8 cellular contexts compared by ENCODE assay signal in genomic region chr3:196317702-196318467, GRCh38. TPM values are rescaled to one million over a fixed set of nuclear protein-coding genes. Genes with fewer than 3 reads are reported as not detected.
DNase-seq lines count a peak whose midpoint lies in the region; ATAC-seq and TF ChIP-seq lines count a peak whose summit lies in the region.

TSS of gene DYNLT2B (minus strand) at chr3:196318240. CDS start at chr3:196318152, 88 bp downstream.

- H3K9me3 Mint-ChIP-seq in WTC11 = no peaks in the 10 kb centered on the region

- H3K27ac Mint-ChIP-seq in WTC11 = peak within 1 kb of the TSS; percentile 91

- H3K9me3 ChIP-seq in AG04450 (ENCODE audit: control insufficient read depth, insufficient read depth, low read length) = no peaks in the 10 kb centered on the region; the same call in 1 of the 2 replicates

- TF ChIP-seq CTCF in AG04450 (IDR thresholded peaks at IDR 0.05; ENCODE audit: low read depth, low read length) (no peak; the same call in 1 of the 2 replicates), WTC11 (IDR thresholded peaks at IDR 0.05) (no peak), cardiac fibroblast (IDR thresholded peaks at IDR 0.05; ENCODE audit: low read depth, low read length) (no peak)

- ATAC-seq in GM18873 (IDR thresholded peaks at IDR 0.05; ENCODE audit: low FRiP score, unreplicated experiment) (peak; percentile 60), HG03135 (IDR thresholded peaks at IDR 0.05; ENCODE audit: unreplicated experiment) (peak; percentile 75), WTC11 (peak; percentile 89)

- H3K4me1 Mint-ChIP-seq in WTC11 = peaks cover 5% of the 10 kb centered on the region

- no peaks in the 10 kb centered on the region for H3K27me3 ChIP-seq in AG04450 (ENCODE audit: control insufficient read depth, insufficient read depth, low read length)

- peak within 1 kb of the TSS; percentile 82 for H3K27ac ChIP-seq in AG04450 (ENCODE audit: low read depth, low read length)

- H3K27me3 Mint-ChIP-seq in WTC11 (ENCODE audit: low read depth) = no peaks in the 10 kb centered on the region

- H3K4me3 ChIP-seq in AG04450 (ENCODE audit: low read depth, low read length) (peak within 1 kb of the TSS; percentile 86), cardiac fibroblast (replicated peaks in 1 of 2; ENCODE audit: low read depth in 2 of 2, low read length in 2 of 2) (peak within 1 kb of the TSS; percentile 75 to 88)

- DNase-seq in AG04450 (ENCODE audit: low read depth, low spot score) (peak; percentile 60), NCI-H2227 (lab: John Stamatoyannopoulos, UW; ENCODE audit: unreplicated experiment) (peak; percentile 95), WTC11 (ENCODE audit: low spot score) (peak; percentile 87), cardiac fibroblast (ENCODE audit: low read depth in 2 of 2) (peak; percentile 88 to 92), islet precursor cell (peak; percentile 97)
- peak; percentile 83 for DNase-seq in stimulated activated CD4-positive, alpha-beta T cell treated with anti-CD3 and anti-CD28 coated beads, Interleukin-12 subunit alpha, Interleukin-12 subunit beta, amount 100 ng/mL, for 4 hours

- H3K4me3 Mint-ChIP-seq in WTC11 = peak within 1 kb of the TSS; percentile 90

- CTCF ChIA-PET in AG04450 (lab: Charles Lee) (no interaction called here), WTC11 (lab: Charles Lee) (interaction anchor here (0.6 to 1.1 kb wide), 3 partner anchors 64 to 245 kb away, joined by 3 to 6 read pairs (median 3); no protein-coding TSS in a partner anchor)

- no peaks in the 10 kb centered on the region for H3K36me3 Mint-ChIP-seq in WTC11

- POLR2A ChIA-PET in AG04450 (lab: Yijun Ruan, JAX) = interaction anchor here (0.6 to 1.0 kb wide), 5 partner anchors 8 to 241 kb away, joined by 3 to 9 read pairs (median 4); partner anchors contain the start of gene UBXN7
- POLR2A ChIA-PET in WTC11 (lab: Charles Lee) = interaction anchor here (0.5 to 1.5 kb wide), 3 partner anchors 37 to 114 kb away, joined by 3 to 4 read pairs (median 4); partner anchors contain the start of gene UBXN7

TF ChIP-seq in WTC11, 78 proteins besides CTCF, POLR2A, EP300 and RAD21 (continues in another document):
- TF ChIP-seq GRHL2 (CRISPR knock-in tag; IDR thresholded peaks at IDR 0.05; ENCODE audit: insufficient replicate concordance, severe bottlenecking) (no peak), NR2C2 (CRISPR knock-in tag; IDR thresholded peaks at IDR 0.05) (no peak), FOXP1 (CRISPR knock-in tag; IDR thresholded peaks at IDR 0.05; ENCODE audit: borderline replicate concordance) (peak; percentile 65), ZNF423 (CRISPR knock-in tag; IDR thresholded peaks at IDR 0.05) (no peak), SMAD4 (CRISPR knock-in tag; IDR thresholded peaks at IDR 0.05) (no peak), EMX1 (CRISPR knock-in tag; IDR thresholded peaks at IDR 0.05) (no peak), FOXK1 (CRISPR knock-in tag; IDR thresholded peaks at IDR 0.05) (peak; percentile 43; the same call in 1 of the 2 replicates), ZNF138 (CRISPR knock-in tag; conservative IDR thresholded peaks at IDR 0.05) (no peak), GTF2I (CRISPR knock-in tag; conservative IDR thresholded peaks at IDR 0.05) (no peak), TEAD4 (CRISPR knock-in tag; IDR thresholded peaks at IDR 0.05) (no peak), SP1 (CRISPR knock-in tag; conservative IDR thresholded peaks at IDR 0.05) (no peak; the same call in 1 of the 2 replicates), USF2 (CRISPR knock-in tag; IDR thresholded peaks at IDR 0.05) (no peak), ZNF416 (CRISPR knock-in tag; IDR thresholded peaks at IDR 0.05) (no peak), NFYB (CRISPR knock-in tag; conservative IDR thresholded peaks at IDR 0.05; ENCODE audit: low read depth) (no peak), ZNF232 (CRISPR knock-in tag; IDR thresholded peaks at IDR 0.05) (no peak), NFATC4 (CRISPR knock-in tag; IDR thresholded peaks at IDR 0.05) (no peak), TP53 (CRISPR knock-in tag; IDR thresholded peaks at IDR 0.05) (no peak), JUN (CRISPR knock-in tag; IDR thresholded peaks at IDR 0.05) (peak; percentile 46; the same call in 1 of the 2 replicates)
- TF ChIP-seq, protein P1, sequence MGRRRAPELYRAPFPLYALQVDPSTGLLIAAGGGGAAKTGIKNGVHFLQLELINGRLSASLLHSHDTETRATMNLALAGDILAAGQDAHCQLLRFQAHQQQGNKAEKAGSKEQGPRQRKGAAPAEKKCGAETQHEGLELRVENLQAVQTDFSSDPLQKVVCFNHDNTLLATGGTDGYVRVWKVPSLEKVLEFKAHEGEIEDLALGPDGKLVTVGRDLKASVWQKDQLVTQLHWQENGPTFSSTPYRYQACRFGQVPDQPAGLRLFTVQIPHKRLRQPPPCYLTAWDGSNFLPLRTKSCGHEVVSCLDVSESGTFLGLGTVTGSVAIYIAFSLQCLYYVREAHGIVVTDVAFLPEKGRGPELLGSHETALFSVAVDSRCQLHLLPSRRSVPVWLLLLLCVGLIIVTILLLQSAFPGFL (CRISPR knock-in tag; IDR thresholded peaks at IDR 0.05; ENCODE audit: borderline replicate concordance) = no peak
- TF ChIP-seq, protein P2, sequence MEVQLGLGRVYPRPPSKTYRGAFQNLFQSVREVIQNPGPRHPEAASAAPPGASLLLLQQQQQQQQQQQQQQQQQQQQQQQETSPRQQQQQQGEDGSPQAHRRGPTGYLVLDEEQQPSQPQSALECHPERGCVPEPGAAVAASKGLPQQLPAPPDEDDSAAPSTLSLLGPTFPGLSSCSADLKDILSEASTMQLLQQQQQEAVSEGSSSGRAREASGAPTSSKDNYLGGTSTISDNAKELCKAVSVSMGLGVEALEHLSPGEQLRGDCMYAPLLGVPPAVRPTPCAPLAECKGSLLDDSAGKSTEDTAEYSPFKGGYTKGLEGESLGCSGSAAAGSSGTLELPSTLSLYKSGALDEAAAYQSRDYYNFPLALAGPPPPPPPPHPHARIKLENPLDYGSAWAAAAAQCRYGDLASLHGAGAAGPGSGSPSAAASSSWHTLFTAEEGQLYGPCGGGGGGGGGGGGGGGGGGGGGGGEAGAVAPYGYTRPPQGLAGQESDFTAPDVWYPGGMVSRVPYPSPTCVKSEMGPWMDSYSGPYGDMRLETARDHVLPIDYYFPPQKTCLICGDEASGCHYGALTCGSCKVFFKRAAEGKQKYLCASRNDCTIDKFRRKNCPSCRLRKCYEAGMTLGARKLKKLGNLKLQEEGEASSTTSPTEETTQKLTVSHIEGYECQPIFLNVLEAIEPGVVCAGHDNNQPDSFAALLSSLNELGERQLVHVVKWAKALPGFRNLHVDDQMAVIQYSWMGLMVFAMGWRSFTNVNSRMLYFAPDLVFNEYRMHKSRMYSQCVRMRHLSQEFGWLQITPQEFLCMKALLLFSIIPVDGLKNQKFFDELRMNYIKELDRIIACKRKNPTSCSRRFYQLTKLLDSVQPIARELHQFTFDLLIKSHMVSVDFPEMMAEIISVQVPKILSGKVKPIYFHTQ (CRISPR knock-in tag; IDR thresholded peaks at IDR 0.05) = no peak
- TF ChIP-seq, protein P3, sequence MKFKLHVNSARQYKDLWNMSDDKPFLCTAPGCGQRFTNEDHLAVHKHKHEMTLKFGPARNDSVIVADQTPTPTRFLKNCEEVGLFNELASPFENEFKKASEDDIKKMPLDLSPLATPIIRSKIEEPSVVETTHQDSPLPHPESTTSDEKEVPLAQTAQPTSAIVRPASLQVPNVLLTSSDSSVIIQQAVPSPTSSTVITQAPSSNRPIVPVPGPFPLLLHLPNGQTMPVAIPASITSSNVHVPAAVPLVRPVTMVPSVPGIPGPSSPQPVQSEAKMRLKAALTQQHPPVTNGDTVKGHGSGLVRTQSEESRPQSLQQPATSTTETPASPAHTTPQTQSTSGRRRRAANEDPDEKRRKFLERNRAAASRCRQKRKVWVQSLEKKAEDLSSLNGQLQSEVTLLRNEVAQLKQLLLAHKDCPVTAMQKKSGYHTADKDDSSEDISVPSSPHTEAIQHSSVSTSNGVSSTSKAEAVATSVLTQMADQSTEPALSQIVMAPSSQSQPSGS (CRISPR knock-in tag; IDR thresholded peaks at IDR 0.05; ENCODE audit: borderline replicate concordance, low read depth) = no peak
- TF ChIP-seq, protein P4, sequence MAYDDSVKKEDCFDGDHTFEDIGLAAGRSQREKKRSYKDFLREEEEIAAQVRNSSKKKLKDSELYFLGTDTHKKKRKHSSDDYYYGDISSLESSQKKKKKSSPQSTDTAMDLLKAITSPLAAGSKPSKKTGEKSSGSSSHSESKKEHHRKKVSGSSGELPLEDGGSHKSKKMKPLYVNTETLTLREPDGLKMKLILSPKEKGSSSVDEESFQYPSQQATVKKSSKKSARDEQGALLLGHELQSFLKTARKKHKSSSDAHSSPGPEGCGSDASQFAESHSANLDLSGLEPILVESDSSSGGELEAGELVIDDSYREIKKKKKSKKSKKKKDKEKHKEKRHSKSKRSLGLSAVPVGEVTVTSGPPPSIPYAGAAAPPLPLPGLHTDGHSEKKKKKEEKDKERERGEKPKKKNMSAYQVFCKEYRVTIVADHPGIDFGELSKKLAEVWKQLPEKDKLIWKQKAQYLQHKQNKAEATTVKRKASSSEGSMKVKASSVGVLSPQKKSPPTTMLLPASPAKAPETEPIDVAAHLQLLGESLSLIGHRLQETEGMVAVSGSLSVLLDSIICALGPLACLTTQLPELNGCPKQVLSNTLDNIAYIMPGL (CRISPR knock-in tag; IDR thresholded peaks at IDR 0.05) = peak; percentile 89
- TF ChIP-seq, protein P5, sequence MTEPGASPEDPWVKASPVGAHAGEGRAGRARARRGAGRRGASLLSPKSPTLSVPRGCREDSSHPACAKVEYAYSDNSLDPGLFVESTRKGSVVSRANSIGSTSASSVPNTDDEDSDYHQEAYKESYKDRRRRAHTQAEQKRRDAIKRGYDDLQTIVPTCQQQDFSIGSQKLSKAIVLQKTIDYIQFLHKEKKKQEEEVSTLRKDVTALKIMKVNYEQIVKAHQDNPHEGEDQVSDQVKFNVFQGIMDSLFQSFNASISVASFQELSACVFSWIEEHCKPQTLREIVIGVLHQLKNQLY (CRISPR knock-in tag; IDR thresholded peaks at IDR 0.05) = no peak
- TF ChIP-seq, protein P6, sequence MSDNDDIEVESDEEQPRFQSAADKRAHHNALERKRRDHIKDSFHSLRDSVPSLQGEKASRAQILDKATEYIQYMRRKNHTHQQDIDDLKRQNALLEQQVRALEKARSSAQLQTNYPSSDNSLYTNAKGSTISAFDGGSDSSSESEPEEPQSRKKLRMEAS (CRISPR knock-in tag; IDR thresholded peaks at IDR 0.05) = peak; percentile 67; the same call in 1 of the 2 replicates

RNA-seq across cellular contexts. Expression of gene DYNLT2B, which starts in this region (rescaled TPM):
- 7.9 and 9.8 TPM in 2 replicates for polyA plus RNA-seq in AG04450 (2011; rRNA removed)
- polyA minus RNA-seq in AG04450 (2011; rRNA and poly(A)+ RNA removed) = 1.5 and 1.6 TPM in 2 replicates
- 10.0 to 13.6 TPM (median 11.4 TPM) in 3 replicates for total RNA-seq in WTC11 (2021)

Comparison
In these comparisons a context has a peak if more than half of its experiments do, and no peak if none do; other contexts are left out.
1. Peak in every context shown above with its lines: DNase-seq, ATAC-seq, H3K4me3 ChIP-seq and H3K27ac ChIP-seq.